ENCODE assay signal across 22 cellular contexts in the genomic region with DNA sequence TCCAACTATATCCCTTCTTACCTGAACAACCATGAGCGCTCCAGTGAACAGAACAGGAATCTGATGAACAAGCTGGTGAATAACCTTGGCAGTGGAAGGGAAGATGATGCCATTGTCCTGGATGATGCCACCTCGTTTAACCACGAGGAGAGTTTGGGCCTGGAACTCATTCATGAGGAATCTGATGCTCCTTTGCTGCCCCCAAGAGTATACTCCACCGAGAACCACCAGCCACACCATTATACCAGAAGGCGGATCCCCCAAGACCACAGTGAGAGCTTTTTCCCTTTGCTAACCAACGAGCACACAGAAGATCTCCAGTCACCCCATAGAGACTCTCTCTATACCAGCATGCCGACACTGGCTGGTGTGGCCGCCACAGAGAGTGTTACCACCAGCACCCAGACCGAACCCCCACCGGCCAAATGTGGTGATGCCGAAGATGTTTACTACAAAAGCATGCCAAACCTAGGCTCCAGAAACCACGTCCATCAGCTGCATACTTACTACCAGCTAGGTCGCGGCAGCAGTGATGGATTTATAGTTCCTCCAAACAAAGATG.
DNase-seq lines count a peak whose midpoint lies in the region; ATAC-seq and TF ChIP-seq lines count a peak whose summit lies in the region.
"Had no signal": no experiment of that assay in that cellular context is flagged by ENCODE, and none has a peak within 500 bp of the region (broad histone marks: within the 10 kb centered on the region; RNA-seq: fewer than 3 reads in every experiment).

No MANE protein-coding gene starts in this region.

- no peaks in the 10 kb centered on the region for H3K9me3 Mint-ChIP-seq in endodermal cell
- peaks cover 18% of the 10 kb centered on the region for H3K9me3 Mint-ChIP-seq in activated T-helper 2 cell treated with anti-CD3 and anti-CD28 coated beads, Interferon-gamma antibody, Interleukin-2, Interleukin-4, amounts not matched to agents 10 μg/mL and 5 μg/mL and 100 μg/mL, durations not matched to agents 14 hours and 24 hours and 36 hours

- WGBS in endodermal cell (ENCODE audit: insufficient coverage in 1 of 2, insufficient read length in 1 of 2), 2 experiments: 90 to 98% methylated on average over 8 to 14 of the region's 14 CpGs
- WGBS in mesendoderm (ENCODE audit: extremely low coverage, insufficient coverage, low lambda C conversion rate): no CpG with 5 or more reads among the region's 14 CpGs

- intact Hi-C loops in PC-3 (cut with micrococcal nuclease): no loop called here
- intact Hi-C loops in activated T-helper 2 cell treated with anti-CD3 and anti-CD28 coated beads, Interferon-gamma antibody, Interleukin-2, Interleukin-4, amounts not matched to agents 10 μg/mL and 5 μg/mL and 100 μg/mL, durations not matched to agents 14 hours and 24 hours and 36 hours (cut with micrococcal nuclease): no loop called here

- no peak overlapping the region for H3K4me3 Mint-ChIP-seq in endodermal cell
- H3K4me3 Mint-ChIP-seq in activated T-helper 2 cell treated with anti-CD3 and anti-CD28 coated beads, Interferon-gamma antibody, Interleukin-2, Interleukin-4, amounts not matched to agents 10 μg/mL and 5 μg/mL and 100 μg/mL, durations not matched to agents 14 hours and 24 hours and 36 hours (ENCODE audit: low read depth): no peak overlapping the region
- H3K4me3 Mint-ChIP-seq: B cell; CD4-positive, CD25-positive, alpha-beta regulatory T cell had no signal

- no peak overlapping the region for H3K27ac Mint-ChIP-seq in endodermal cell
- no peak overlapping the region for H3K27ac Mint-ChIP-seq in activated T-helper 2 cell treated with anti-CD3 and anti-CD28 coated beads, Interferon-gamma antibody, Interleukin-2, Interleukin-4, amounts not matched to agents 10 μg/mL and 5 μg/mL and 100 μg/mL, durations not matched to agents 14 hours and 24 hours and 36 hours
- H3K27ac Mint-ChIP-seq: B cell; CD4-positive, CD25-positive, alpha-beta regulatory T cell had no signal

- H3K18ac ChIP-seq in mesendoderm (ENCODE audit: low read length): no peak overlapping the region

- H3K56ac ChIP-seq in mesendoderm (ENCODE audit: low read length): no peak overlapping the region

- H3K27ac ChIP-seq in C4-2B (no peak overlapping the region), PC-3 (ENCODE audit: low read length) (no peak overlapping the region), endodermal cell (ENCODE audit: low read depth, low read length) (no peak overlapping the region), mesendoderm (ENCODE audit: low read depth, low read length) (no peak overlapping the region)
- H3K27ac ChIP-seq: PC-9, RWPE1 had no signal

- no peak overlapping the region for H2BK5ac ChIP-seq in mesendoderm (ENCODE audit: low read length)

- ATAC-seq in PC-3 (no peak), HG02678 (IDR thresholded peaks at IDR 0.05; ENCODE audit: unreplicated experiment) (no peak)
- ATAC-seq: GM12878 had no signal

- no peak overlapping the region for H3K4me2 ChIP-seq in PC-3 (ENCODE audit: low read length)
- no peak overlapping the region for H3K4me2 ChIP-seq in mesendoderm (ENCODE audit: low read length)
- H3K4me2 ChIP-seq: PC-9 had no signal

- no peaks in the 10 kb centered on the region for H3K9me2 ChIP-seq in PC-3 (replicated peaks; ENCODE audit: low read length)

- H3K27me3 ChIP-seq in PC-3 (ENCODE audit: low read length) (no peaks in the 10 kb centered on the region), endodermal cell (ENCODE audit: control insufficient read depth, insufficient read depth, low read length, poor library complexity, severe bottlenecking) (no peaks in the 10 kb centered on the region), mesendoderm (ENCODE audit: insufficient read depth, low read length, poor library complexity) (no peaks in the 10 kb centered on the region)

- H3K27me3 Mint-ChIP-seq in endodermal cell (ENCODE audit: insufficient read depth): no peaks in the 10 kb centered on the region
- no peaks in the 10 kb centered on the region for H3K27me3 Mint-ChIP-seq in activated T-helper 2 cell treated with anti-CD3 and anti-CD28 coated beads, Interferon-gamma antibody, Interleukin-2, Interleukin-4, amounts not matched to agents 10 μg/mL and 5 μg/mL and 100 μg/mL, durations not matched to agents 14 hours and 24 hours and 36 hours (ENCODE audit: low read depth)
- H3K27me3 Mint-ChIP-seq: B cell; CD4-positive, CD25-positive, alpha-beta regulatory T cell had no signal

- DNase-seq in PC-3 (peak; percentile 26), endodermal cell (no peak), mesendoderm (peak; percentile 53), T-helper 9 cell (no peak), NCI-H1417 (lab: John Stamatoyannopoulos, UW) (no peak)
- DNase-seq in activated T-helper 2 cell treated with anti-CD3 and anti-CD28 coated beads, Interferon-gamma antibody, Interleukin-2, Interleukin-4, amounts not matched to agents 10 μg/mL and 5 μg/mL and 100 μg/mL, durations not matched to agents 14 hours and 24 hours and 36 hours (ENCODE audit: low spot score): no peak
- DNase-seq: 8988T; Caco-2; CD4-positive, CD25-positive, alpha-beta regulatory T cell; MM.1S; NCI-H1092 treated with DMSO at 0.1 percent for 48 hours; NCI-H1694 treated with DMSO at 0.1 percent for 48 hours; NCI-H226; NCI-H524 treated with DMSO at 0.1 percent for 48 hours; PC-9; SIG-M5 had no signal

- peak; percentile 6; the same call in 1 of the 2 replicates for TF ChIP-seq CTCF in C4-2B (conservative IDR thresholded peaks at IDR 0.05)
- TF ChIP-seq CTCF in PC-3 (conservative IDR thresholded peaks at IDR 0.05; ENCODE audit: low read depth, low read length): peak; percentile 20; the same call in 1 of the 2 replicates
- peak; percentile 52 for TF ChIP-seq CTCF in endodermal cell (conservative IDR thresholded peaks at IDR 0.05)

- H3K23ac ChIP-seq in mesendoderm (ENCODE audit: low read length): no peak overlapping the region

- H3K9me3 ChIP-seq in PC-3 (ENCODE audit: low read length): no peaks in the 10 kb centered on the region
- H3K9me3 ChIP-seq in endodermal cell (ENCODE audit: control insufficient read depth, low read length): no peaks in the 10 kb centered on the region
- H3K9me3 ChIP-seq: Caco-2, HAP-1 had no signal

- no peak overlapping the region for H2AFZ ChIP-seq in PC-3 (ENCODE audit: low read length)
- H2AFZ ChIP-seq: PC-9 had no signal

- H4K8ac ChIP-seq in mesendoderm (ENCODE audit: low read depth, low read length): no peak overlapping the region

- no peaks in the 10 kb centered on the region for H4K20me1 ChIP-seq in PC-3 (ENCODE audit: low read length)

- POLR2A ChIA-PET in PC-3 (lab: Charles Lee; ENCODE audit: unreplicated experiment): no interaction called here

- H3F3A ChIP-seq in PC-3 (ENCODE audit: low read length, unreplicated experiment): no peaks in the 10 kb centered on the region

- no TSS peak for BruUV-seq in PC-3 (replicated peaks; lab: Mats Ljungman, UMichigan)

- no peaks in the 10 kb centered on the region for H3K4me1 Mint-ChIP-seq in endodermal cell
- H3K4me1 Mint-ChIP-seq in activated T-helper 2 cell treated with anti-CD3 and anti-CD28 coated beads, Interferon-gamma antibody, Interleukin-2, Interleukin-4, amounts not matched to agents 10 μg/mL and 5 μg/mL and 100 μg/mL, durations not matched to agents 14 hours and 24 hours and 36 hours (ENCODE audit: low read depth): no peaks in the 10 kb centered on the region
- H3K4me1 Mint-ChIP-seq: B cell; CD4-positive, CD25-positive, alpha-beta regulatory T cell had no signal

- H2BK120ac ChIP-seq in mesendoderm (ENCODE audit: low read depth, low read length): no peak overlapping the region

- H3K36me3 ChIP-seq in PC-3 (ENCODE audit: low read depth, low read length) (no peaks in the 10 kb centered on the region), endodermal cell (ENCODE audit: control insufficient read depth, insufficient read depth, low read length) (no peaks in the 10 kb centered on the region), mesendoderm (ENCODE audit: control insufficient read depth, insufficient read depth, low read length) (no peaks in the 10 kb centered on the region)
- H3K36me3 ChIP-seq: HAP-1 had no signal

- no peak overlapping the region for H2AK5ac ChIP-seq in mesendoderm (ENCODE audit: low read length)

- H3K4me1 ChIP-seq in PC-3 (ENCODE audit: insufficient read depth, low read length): no peaks in the 10 kb centered on the region
- no peaks in the 10 kb centered on the region for H3K4me1 ChIP-seq in endodermal cell (ENCODE audit: control insufficient read depth, insufficient read depth, low read length)
- no peaks in the 10 kb centered on the region for H3K4me1 ChIP-seq in mesendoderm (ENCODE audit: control insufficient read depth, low read depth, low read length)
- H3K4me1 ChIP-seq: Caco-2, HAP-1 had no signal

- H4K5ac ChIP-seq in mesendoderm (ENCODE audit: low read length): no peak overlapping the region

- H3K79me2 ChIP-seq in PC-3 (ENCODE audit: low read length) (no peaks in the 10 kb centered on the region), mesendoderm (ENCODE audit: control insufficient read depth, insufficient read depth, low read length) (no peaks in the 10 kb centered on the region)

- H3K9ac ChIP-seq in PC-3 (ENCODE audit: low read length) (no peak overlapping the region), endodermal cell (ENCODE audit: extremely low read depth, low read length, poor library complexity, severe bottlenecking) (no peak overlapping the region), mesendoderm (ENCODE audit: low read length) (no peak overlapping the region)

- CTCF ChIA-PET in PC-3 (lab: Charles Lee): no interaction called here

- no peaks in the 10 kb centered on the region for H3K36me3 Mint-ChIP-seq in endodermal cell (ENCODE audit: low read depth)
- H3K36me3 Mint-ChIP-seq in activated T-helper 2 cell treated with anti-CD3 and anti-CD28 coated beads, Interferon-gamma antibody, Interleukin-2, Interleukin-4, amounts not matched to agents 10 μg/mL and 5 μg/mL and 100 μg/mL, durations not matched to agents 14 hours and 24 hours and 36 hours (ENCODE audit: low read depth): no peaks in the 10 kb centered on the region
- H3K36me3 Mint-ChIP-seq: CD4-positive, CD25-positive, alpha-beta regulatory T cell had no signal

- no peak overlapping the region for H2BK15ac ChIP-seq in mesendoderm (replicated peaks; ENCODE audit: low read depth)

- no peak overlapping the region for H3K4ac ChIP-seq in mesendoderm (ENCODE audit: low read depth, low read length)

- no peak overlapping the region for H3K4me3 ChIP-seq in PC-3 (ENCODE audit: low read length)
- no peak overlapping the region for H3K4me3 ChIP-seq in endodermal cell (ENCODE audit: low read length)
- H3K4me3 ChIP-seq in mesendoderm (ENCODE audit: low read length): no peak overlapping the region
- H3K4me3 ChIP-seq: GM12878, HAP-1, PC-9 had no signal

- no peaks in the 10 kb centered on the region for H3K79me1 ChIP-seq in mesendoderm (ENCODE audit: low read length)

Comparison
In these comparisons a context has a peak if more than half of its experiments do, and no peak if none do; other contexts are left out.
1. DNase-seq: peak in PC-3 (single experiment) and mesendoderm (single experiment); none in endodermal cell (single experiment), T-helper 9 cell (single experiment), activated T-helper 2 cell treated with anti-CD3 and anti-CD28 coated beads, Interferon-gamma antibody, Interleukin-2, Interleukin-4, amounts not matched to agents 10 μg/mL and 5 μg/mL and 100 μg/mL, durations not matched to agents 14 hours and 24 hours and 36 hours (single experiment) and NCI-H1417 (0 of 3).
2. Peak in every context shown above with its lines, with median percentiles within 50 percentile points of each other: CTCF ChIP-seq.